16 cellular contexts compared by ENCODE assay signal in genomic region chr9:78954286-78954685, GRCh38.
"Had no signal": no experiment of that assay in that cellular context is flagged by ENCODE, and none has a peak within 500 bp of the region (broad histone marks: within the 10 kb centered on the region; RNA-seq: fewer than 3 reads in every experiment).

No MANE protein-coding gene starts in this region.

- H3K27ac Mint-ChIP-seq: activated CD8-positive, alpha-beta T cell treated with anti-CD3 and anti-CD28 coated beads, Interleukin-2, amount 10 ng/mL, durations not matched to agents 7 days and 5 days; brain; memory B cell; T-helper 1 cell treated with Interleukin-12 subunit alpha and Interleukin-12 subunit beta and Interleukin-4 antibody, amounts not matched to agents 30 μg/mL and 1 μg/mL, for 36 hours; WTC11 had no signal

- H3K4me1 Mint-ChIP-seq: brain, memory B cell, WTC11 had no signal

- H3K27ac ChIP-seq: gastrocnemius medialis, left ventricle myocardium inferior, pancreas, tibial artery, vagina had no signal

- H3K27me3 Mint-ChIP-seq: memory B cell had no signal

- FAIRE-seq: kidney, pancreas, small intestine had no signal

- DNase-seq: activated CD4-positive, alpha-beta T cell treated with anti-CD3 and anti-CD28 coated beads for 48 hours; activated CD8-positive, alpha-beta T cell treated with anti-CD3 and anti-CD28 coated beads, Interleukin-2, amount 10 ng/mL, durations not matched to agents 7 days and 5 days; activated naive CD4-positive, alpha-beta T cell treated with Interleukin-2 at 50 U/mL for 16 hours; dermis blood vessel endothelial cell; erythroblast; gastrocnemius medialis; kidney; left ventricle myocardium inferior; pancreas; small intestine; tibial artery had no signal

- H3K9me3 ChIP-seq: gastrocnemius medialis, pancreas, vagina had no signal

- H3K27me3 ChIP-seq: gastrocnemius medialis, pancreas, tibial artery, vagina had no signal

- H3K4me3 ChIP-seq: gastrocnemius medialis, left ventricle myocardium inferior, pancreas, tibial artery, vagina had no signal

- H3K4me1 ChIP-seq: gastrocnemius medialis, left ventricle myocardium inferior, pancreas, tibial artery, vagina had no signal

- H3K36me3 ChIP-seq: gastrocnemius medialis, left ventricle myocardium inferior, pancreas, tibial artery, vagina had no signal

- H3K4me3 Mint-ChIP-seq: activated CD8-positive, alpha-beta T cell treated with anti-CD3 and anti-CD28 coated beads, Interleukin-2, amount 10 ng/mL, durations not matched to agents 7 days and 5 days; brain; memory B cell; T-helper 1 cell treated with Interleukin-12 subunit alpha and Interleukin-12 subunit beta and Interleukin-4 antibody, amounts not matched to agents 30 μg/mL and 1 μg/mL, for 36 hours; WTC11 had no signal

- ATAC-seq: activated CD8-positive, alpha-beta T cell treated with anti-CD3 and anti-CD28 coated beads, Interleukin-2, amount 10 ng/mL, durations not matched to agents 7 days and 5 days; gastrocnemius medialis; pancreas; WTC11 had no signal
